In the genomic region with DNA sequence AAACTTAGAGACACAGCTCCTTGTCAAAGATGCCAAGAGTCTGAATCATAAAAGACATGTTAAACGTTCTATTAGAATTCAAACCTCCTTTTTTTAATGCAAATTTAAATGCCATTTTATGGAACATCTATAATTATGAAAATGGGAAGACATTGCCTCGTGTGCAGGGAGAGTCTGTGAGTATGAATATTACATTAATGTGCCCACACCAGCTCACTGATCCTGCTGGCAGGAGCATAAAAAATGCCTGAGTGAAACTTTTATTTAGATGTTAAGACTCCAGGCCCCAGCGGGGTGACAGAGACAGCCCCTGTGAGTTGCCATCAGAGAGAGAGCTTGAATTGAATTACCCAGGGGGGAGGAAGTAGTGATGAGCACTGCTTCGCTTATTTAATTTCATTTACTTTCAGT, we compare ENCODE assay signal across 1 cellular context.
TF ChIP-seq lines count a peak whose summit lies in the region.

No MANE protein-coding gene starts in this region.

TF ChIP-seq in SK-N-SH treated with all-trans-retinoic acid at 6 μM for 48 hours, 23 proteins besides CTCF, POLR2A, EP300 and RAD21 (continued from another document):
- TF ChIP-seq, protein P1, sequence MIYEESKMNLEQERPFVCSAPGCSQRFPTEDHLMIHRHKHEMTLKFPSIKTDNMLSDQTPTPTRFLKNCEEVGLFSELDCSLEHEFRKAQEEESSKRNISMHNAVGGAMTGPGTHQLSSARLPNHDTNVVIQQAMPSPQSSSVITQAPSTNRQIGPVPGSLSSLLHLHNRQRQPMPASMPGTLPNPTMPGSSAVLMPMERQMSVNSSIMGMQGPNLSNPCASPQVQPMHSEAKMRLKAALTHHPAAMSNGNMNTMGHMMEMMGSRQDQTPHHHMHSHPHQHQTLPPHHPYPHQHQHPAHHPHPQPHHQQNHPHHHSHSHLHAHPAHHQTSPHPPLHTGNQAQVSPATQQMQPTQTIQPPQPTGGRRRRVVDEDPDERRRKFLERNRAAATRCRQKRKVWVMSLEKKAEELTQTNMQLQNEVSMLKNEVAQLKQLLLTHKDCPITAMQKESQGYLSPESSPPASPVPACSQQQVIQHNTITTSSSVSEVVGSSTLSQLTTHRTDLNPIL (CRISPR knock-in tag; IDR thresholded peaks at IDR 0.05; ENCODE audit: low read depth): no peak
- no peak for TF ChIP-seq ZFP30 (CRISPR knock-in tag; IDR thresholded peaks at IDR 0.05)
- no peak for TF ChIP-seq RARB (CRISPR knock-in tag; IDR thresholded peaks at IDR 0.05)
- no peak for TF ChIP-seq ARNTL (CRISPR knock-in tag; IDR thresholded peaks at IDR 0.05; ENCODE audit: borderline replicate concordance, low read depth)
- TF ChIP-seq ISL1 (CRISPR knock-in tag; IDR thresholded peaks at IDR 0.05): no peak
